Comparison of ENCODE assay signal across 11 cellular contexts in the genomic region with DNA sequence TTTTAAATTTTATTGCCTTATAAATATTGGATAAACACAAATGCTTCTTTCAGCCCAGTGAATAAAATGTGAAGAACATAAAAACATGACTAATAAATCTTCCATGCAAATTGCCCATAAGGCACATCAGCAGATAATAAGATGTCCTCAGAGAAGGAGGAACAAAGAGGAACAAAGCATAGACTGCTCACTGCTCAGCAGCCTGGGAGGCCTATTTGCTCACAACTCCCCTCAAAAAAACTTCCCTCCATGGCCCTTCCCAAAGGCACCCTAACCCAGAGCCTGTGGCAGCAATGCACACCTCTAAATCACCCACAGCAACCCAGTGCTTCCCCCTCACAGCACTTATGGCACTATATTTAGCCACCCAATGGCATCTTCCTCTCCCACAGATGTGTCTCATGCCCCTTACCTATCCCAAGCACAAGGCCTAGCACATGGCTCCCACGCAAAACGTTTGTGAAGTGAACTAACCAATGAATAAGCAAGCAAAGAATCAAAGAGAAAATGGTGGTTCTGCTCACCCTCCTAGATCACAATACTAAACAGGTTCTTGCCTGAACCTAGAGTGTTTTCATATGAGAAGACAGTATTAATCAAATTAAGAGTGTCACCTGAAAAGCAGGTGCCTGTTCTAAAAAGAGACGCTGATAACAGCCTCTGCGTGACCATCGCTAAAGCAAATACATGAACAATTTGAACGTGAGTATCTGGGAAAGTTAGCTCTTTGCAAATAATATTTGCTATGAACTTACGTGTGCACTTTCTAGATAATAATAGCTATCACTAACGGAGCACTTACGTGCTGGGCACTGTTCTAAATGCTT.
DNase-seq lines count a peak whose midpoint lies in the region; ATAC-seq, FAIRE-seq and TF ChIP-seq lines count a peak whose summit lies in the region.
"Had no signal": no experiment of that assay in that cellular context is flagged by ENCODE, and none has a peak within 500 bp of the region (broad histone marks: within the 10 kb centered on the region; RNA-seq: fewer than 3 reads in every experiment).

No MANE protein-coding gene starts in this region.

- WGBS in GM23248 (ENCODE audit: low coverage in 1 of 2, low lambda C conversion rate in 2 of 2, missing lambda C conversion rate in 2 of 2), 2 experiments = 93 to 94% methylated on average over 9 of the region's 9 CpGs

- H3K4me3 ChIP-seq in Karpas-422 (ENCODE audit: low read length) = no peak overlapping the region
- no peak overlapping the region for H3K4me3 ChIP-seq in lower lobe of right lung
- no peak overlapping the region for H3K4me3 ChIP-seq in GM23248
- H3K4me3 ChIP-seq: tibial artery had no signal

- H3F3A ChIP-seq in GM23248 (ENCODE audit: insufficient read depth) = no peaks in the 10 kb centered on the region

- TF ChIP-seq CTCF in lower lobe of right lung (IDR thresholded peaks at IDR 0.05) (no peak), Calu3 (IDR thresholded peaks at IDR 0.05; ENCODE audit: unreplicated experiment) (no peak)

- H3K9me2 ChIP-seq in Karpas-422 (replicated peaks; ENCODE audit: insufficient read depth, low read length) (no peaks in the 10 kb centered on the region), GM23248 (ENCODE audit: insufficient read depth) (no peaks in the 10 kb centered on the region)

- H3K4me2 ChIP-seq in Karpas-422 (ENCODE audit: low read depth, low read length, poor library complexity, severe bottlenecking) (no peak overlapping the region), GM23248 (ENCODE audit: unreplicated experiment) (no peak overlapping the region)

- H3K27me3 ChIP-seq in Karpas-422 (ENCODE audit: low read length) (no peaks in the 10 kb centered on the region), lower lobe of right lung (ENCODE audit: low read depth) (no peaks in the 10 kb centered on the region), GM23248 (replicated peaks; ENCODE audit: insufficient read depth) (no peaks in the 10 kb centered on the region)
- H3K27me3 ChIP-seq: tibial artery had no signal

- peak; percentile 39 to 42 for ATAC-seq in lower lobe of right lung

- no peaks in the 10 kb centered on the region for H3K9me3 Mint-ChIP-seq in Calu3 (ENCODE audit: low read depth, unreplicated experiment)

- no peak overlapping the region for H2AFZ ChIP-seq in Karpas-422 (ENCODE audit: low read length)
- H2AFZ ChIP-seq in GM23248 = no peak overlapping the region

- H4K20me1 ChIP-seq in Karpas-422 (ENCODE audit: insufficient read depth, low read depth, low read length) (no peaks in the 10 kb centered on the region), GM23248 (ENCODE audit: insufficient read depth) (no peaks in the 10 kb centered on the region)

- FAIRE-seq in GM12892 (lab: Jason Lieb, UNC) = peak; percentile 79

- intact Hi-C loops in lower lobe of right lung (cut with DNase I) (no loop called here), Calu3 (cut with micrococcal nuclease; ENCODE audit: unreplicated experiment) (no loop called here)

- H3K9me3 ChIP-seq in Karpas-422 (ENCODE audit: low read length) (no peaks in the 10 kb centered on the region), lower lobe of right lung (no peaks in the 10 kb centered on the region), GM23248 (ENCODE audit: low read depth) (no peaks in the 10 kb centered on the region)
- H3K9me3 ChIP-seq: tibial artery had no signal

- H3K4me3 Mint-ChIP-seq in Calu3 (ENCODE audit: low read depth, unreplicated experiment) = no peak overlapping the region

- in situ Hi-C loops in GM23248 (cut with MboI) = no loop called here

- peak overlapping the region; percentile 45 for H3K27ac ChIP-seq in Karpas-422 (ENCODE audit: low read length)
- no peak overlapping the region for H3K27ac ChIP-seq in lower lobe of right lung
- H3K27ac ChIP-seq in GM23248 = no peak overlapping the region
- H3K27ac ChIP-seq: tibial artery had no signal

- no TSS peak for BruUV-seq in Calu3 (replicated peaks; lab: Mats Ljungman, UMichigan)

- CTCF ChIA-PET in Calu3 (lab: Charles Lee) = interaction anchor here (0.6 kb wide), 1 partner anchor 30 kb away, joined by 3 read pairs; no protein-coding TSS in a partner anchor

- no peaks in the 10 kb centered on the region for H3K27me3 Mint-ChIP-seq in Calu3 (ENCODE audit: unreplicated experiment)

- H3K4me1 Mint-ChIP-seq in Calu3 (ENCODE audit: low read depth, unreplicated experiment) = no peaks in the 10 kb centered on the region

- H3K9ac ChIP-seq in Karpas-422 (ENCODE audit: low read length) (no peak overlapping the region), GM23248 (no peak overlapping the region)

- no peaks in the 10 kb centered on the region for H3K36me3 Mint-ChIP-seq in Calu3 (ENCODE audit: insufficient read depth, unreplicated experiment)

- H3K79me2 ChIP-seq in Karpas-422 (ENCODE audit: low read length) (no peaks in the 10 kb centered on the region), GM23248 (ENCODE audit: insufficient read depth) (peaks cover 4% of the 10 kb centered on the region)

- peak; percentile 70 for TF ChIP-seq POLR2A in GM12892 (IDR thresholded peaks at IDR 0.05; ENCODE audit: low read depth, low read length)

- H3K36me3 ChIP-seq in Karpas-422 (ENCODE audit: insufficient read depth, low read length) (no peaks in the 10 kb centered on the region), lower lobe of right lung (no peaks in the 10 kb centered on the region), GM23248 (ENCODE audit: low read depth) (no peaks in the 10 kb centered on the region)
- H3K36me3 ChIP-seq: tibial artery had no signal

- no peak for DNase-seq in GM12892 (ENCODE audit: insufficient read length)
- no peak for DNase-seq in Karpas-422
- DNase-seq in OCI-M1 (lab: John Stamatoyannopoulos, UW) = peak; percentile 67
- DNase-seq in lower lobe of right lung = no peak
- DNase-seq in GM23248 = no peak
- DNase-seq in SIG-M5 treated with dmso at 0.1 percent for 504 hours (lab: John Stamatoyannopoulos, UW; ENCODE audit: unreplicated experiment) = no peak
- no peak for DNase-seq in NCI-H2171 treated with DMSO at 0.1 percent for 48 hours (lab: John Stamatoyannopoulos, UW)
- DNase-seq in Calu3 = no peak
- DNase-seq: activated gamma-delta T cell, foreskin fibroblast, tibial artery had no signal

- no peak overlapping the region for H3K27ac Mint-ChIP-seq in Calu3 (ENCODE audit: unreplicated experiment)

- H3K4me1 ChIP-seq in Karpas-422 (ENCODE audit: low read length) (peaks cover 33% of the 10 kb centered on the region), lower lobe of right lung (no peaks in the 10 kb centered on the region), GM23248 (ENCODE audit: insufficient read depth) (0 out of 2 replicates have a peak, but pooled peaks cover 6% of the 10 kb centered on the region)
- H3K4me1 ChIP-seq: tibial artery had no signal
